13 cellular contexts compared by ENCODE assay signal in genomic region chr2:46956981-46957531, GRCh38.
"Had no signal": no experiment of that assay in that cellular context is flagged by ENCODE, and none has a peak within 500 bp of the region (broad histone marks: within the 10 kb centered on the region; RNA-seq: fewer than 3 reads in every experiment).

No MANE protein-coding gene starts in this region.

- H3K9me3 ChIP-seq: thoracic aorta had no signal

- ATAC-seq: naive thymus-derived CD4-positive, alpha-beta T cell had no signal

- FAIRE-seq: frontal cortex, keratinocyte, urothelium cell line had no signal

- DNase-seq: activated CD4-positive, alpha-beta memory T cell treated with anti-CD3 and anti-CD28 coated beads for 36 hours; activated CD4-positive, alpha-beta T cell treated with anti-CD3 and anti-CD28 coated beads for 1 hour; activated CD8-positive, alpha-beta memory T cell treated with anti-CD3 and anti-CD28 coated beads, Interleukin-2, amount 50 U/mL, for 4 hours; activated naive CD4-positive, alpha-beta T cell; cortex of kidney; effector CD8-positive, alpha-beta T cell; naive thymus-derived CD4-positive, alpha-beta T cell; stimulated activated CD4-positive, alpha-beta T cell treated with anti-CD3 and anti-CD28 coated beads, Interleukin-12 subunit alpha, Interleukin-12 subunit beta, amount 100 ng/mL, for 4 hours; T1000 had no signal

- H3K4me3 ChIP-seq: thoracic aorta had no signal
